In genomic region chr19:35214766-35215422, GRCh38 we compare ENCODE assay signal across 12 cellular contexts. TPM values are rescaled to one million over a fixed set of nuclear protein-coding genes. Genes with fewer than 3 reads are reported as not detected.
DNase-seq lines count a peak whose midpoint lies in the region; ATAC-seq, FAIRE-seq and TF ChIP-seq lines count a peak whose summit lies in the region.
"Had no signal": no experiment of that assay in that cellular context is flagged by ENCODE, and none has a peak within 500 bp of the region (broad histone marks: within the 10 kb centered on the region; RNA-seq: fewer than 3 reads in every experiment).

No MANE protein-coding gene starts in this region.

- no TSS peak for BruUV-seq in K562 (replicated peaks; lab: Mats Ljungman, UMichigan)

- 53% methylated on average over 7 of the region's 7 CpGs for WGBS in K562 (ENCODE audit: insufficient coverage, low coverage, missing lambda C conversion rate)
- 59 to 62% (median 60%) methylated on average over 7 of the region's 7 CpGs for WGBS in psoas muscle, 3 donors

- H3K4me2 ChIP-seq in KMS-11: peak overlapping the region; percentile 77; the same call in 1 of the 2 replicates
- no peak overlapping the region for H3K4me2 ChIP-seq in K562 (ENCODE audit: insufficient read depth, low read length)

- no peaks in the 10 kb centered on the region for H3K9me1 ChIP-seq in K562 (ENCODE audit: control insufficient read depth, insufficient read depth, low read length)

- no peaks in the 10 kb centered on the region for H3K36me3 ChIP-seq in CD4-positive, CD25-positive, alpha-beta regulatory T cell (ENCODE audit: control insufficient read depth, insufficient read depth, low read length)
- H3K36me3 ChIP-seq in KMS-11 (ENCODE audit: insufficient read depth) (no peaks in the 10 kb centered on the region), K562 (ENCODE audit: control insufficient read depth, insufficient read depth, low read length) (no peaks in the 10 kb centered on the region), psoas muscle (ENCODE audit: insufficient read depth in 1 of 2, low read depth in 1 of 2) (no peaks in the 10 kb centered on the region)

- H3K9me3 Mint-ChIP-seq in CD4-positive, CD25-positive, alpha-beta regulatory T cell: peaks cover 0 to 6% (median 3%) of the 10 kb centered on the region in 7 donors

- TF ChIP-seq CTCF in KMS-11 (conservative IDR thresholded peaks at IDR 0.05; ENCODE audit: low read depth, low read length): no peak
- TF ChIP-seq CTCF in K562 (IDR thresholded peaks at IDR 0.05 in 2 of 3, conservative IDR thresholded peaks at IDR 0.05 in 1 of 3; ENCODE audit: insufficient read depth in 2 of 3, low read depth in 1 of 3, low read length in 3 of 3): no peak
- TF ChIP-seq CTCF in psoas muscle (IDR thresholded peaks at IDR 0.05): no peak

- no peak for TF ChIP-seq RAD21 in K562 (CRISPR knock-in tag; conservative IDR thresholded peaks at IDR 0.05 in 1 of 2, IDR thresholded peaks at IDR 0.05 in 1 of 2)

- H3K27ac ChIP-seq in CD4-positive, CD25-positive, alpha-beta regulatory T cell (ENCODE audit: insufficient read depth, low read length, poor library complexity, severe bottlenecking): peak overlapping the region; percentile 96
- peak overlapping the region; percentile 88 for H3K27ac ChIP-seq in KMS-11
- H3K27ac ChIP-seq in K562 (ENCODE audit: extremely low read depth, low read depth, low read length): no peak overlapping the region
- H3K27ac ChIP-seq in psoas muscle: peak overlapping the region; percentile 62

- in situ Hi-C loops in K562 (cut with MboI): no loop called here

- H3K4me1 Mint-ChIP-seq in CD4-positive, CD25-positive, alpha-beta regulatory T cell: peaks cover 12 to 80% (median 44%) of the 10 kb centered on the region in 4 donors

- ATAC-seq in CD4-positive, CD25-positive, alpha-beta regulatory T cell (ENCODE audit: low read depth in 2 of 2): no peak
- ATAC-seq in K562: no peak
- no peak for ATAC-seq in psoas muscle
- ATAC-seq in GM18498 (IDR thresholded peaks at IDR 0.05; ENCODE audit: unreplicated experiment): no peak

- peaks cover 0 to 3% of the 10 kb centered on the region in 2 experiments for H3K9me3 ChIP-seq in CD4-positive, CD25-positive, alpha-beta regulatory T cell (ENCODE audit: control insufficient read depth in 2 of 2, low read length in 2 of 2)
- H3K9me3 ChIP-seq in K562 (replicated peaks; ENCODE audit: control insufficient read depth, insufficient read depth, low read depth, low read length) (peaks cover 16% of the 10 kb centered on the region), psoas muscle (no peaks in the 10 kb centered on the region)

- H3K36me3 Mint-ChIP-seq in CD4-positive, CD25-positive, alpha-beta regulatory T cell: no peaks in the 10 kb centered on the region

- no peak for TF ChIP-seq POLR2A in K562 (conservative IDR thresholded peaks at IDR 0.05)

- H2AFZ ChIP-seq in KMS-11 (ENCODE audit: low read depth) (no peak overlapping the region), K562 (ENCODE audit: low read depth, low read length) (no peak overlapping the region)

- POLR2A ChIA-PET in K562 (lab: Yijun Ruan, JAX): interaction anchor here (1.0 kb wide), 1 partner anchor 11 kb away, joined by 3 read pairs; no protein-coding TSS in a partner anchor

- CTCF ChIA-PET in K562 (lab: Yijun Ruan, JAX; ENCODE audit: low intra/inter-chr PET ratio): no interaction called here

- H3K4me3 ChIP-seq in CD4-positive, CD25-positive, alpha-beta regulatory T cell (ENCODE audit: low read depth, low read length): no peak overlapping the region
- H3K4me3 ChIP-seq in KMS-11 (IDR thresholded peaks at IDR 0.05; ENCODE audit: insufficient read depth, low read depth, low read length) (no peak overlapping the region), K562 (no peak overlapping the region), psoas muscle (no peak overlapping the region)

- no peaks in the 10 kb centered on the region for H3K27me3 ChIP-seq in CD4-positive, CD25-positive, alpha-beta regulatory T cell (ENCODE audit: control insufficient read depth, insufficient read depth, low read length)
- H3K27me3 ChIP-seq in KMS-11 (ENCODE audit: insufficient read depth, low read depth): no peaks in the 10 kb centered on the region
- H3K27me3 ChIP-seq in K562 (ENCODE audit: control insufficient read depth in 2 of 2, insufficient read depth in 2 of 2, low read length in 2 of 2): no peaks in the 10 kb centered on the region
- no peaks in the 10 kb centered on the region for H3K27me3 ChIP-seq in psoas muscle (ENCODE audit: insufficient read depth in 3 of 3, low read length in 2 of 3)

- no peak for FAIRE-seq in K562 (lab: Jason Lieb, UNC)

- H3K27me3 Mint-ChIP-seq in CD4-positive, CD25-positive, alpha-beta regulatory T cell: peaks cover 8% of the 10 kb centered on the region

- intact Hi-C loops in K562 (cut with micrococcal nuclease) (no loop called here), psoas muscle (cut with DNase I) (no loop called here)

- TF ChIP-seq EP300 in K562 (IDR thresholded peaks at IDR 0.05; ENCODE audit: low read length): no peak

- DNase-seq in CD4-positive, CD25-positive, alpha-beta regulatory T cell: no peak
- DNase-seq in K562 (ENCODE audit: extremely low read depth in 1 of 4, low spot score in 3 of 4): no peak
- no peak for DNase-seq in psoas muscle
- DNase-seq in pons (ENCODE audit: low spot score): no peak
- no peak for DNase-seq in NCI-H345 treated with DMSO at 0.1 percent for 48 hours (lab: John Stamatoyannopoulos, UW; ENCODE audit: unreplicated experiment)
- DNase-seq: mesendoderm, NCI-H146, NCI-H526 had no signal

- H3K4me1 ChIP-seq in CD4-positive, CD25-positive, alpha-beta regulatory T cell (ENCODE audit: control insufficient read depth, insufficient read depth, low read length, poor library complexity, severe bottlenecking): peaks cover 54% of the 10 kb centered on the region
- H3K4me1 ChIP-seq in KMS-11 (ENCODE audit: low read depth, poor library complexity, severe bottlenecking) (peaks cover 73% of the 10 kb centered on the region), K562 (replicated peaks in 1 of 2; ENCODE audit: control insufficient read depth in 2 of 2, insufficient read depth in 2 of 2, low read length in 2 of 2) (peaks cover 18% of the 10 kb centered on the region in 2 experiments), psoas muscle (peaks cover 20% of the 10 kb centered on the region)

- H3K9ac ChIP-seq in KMS-11 (no peak overlapping the region), K562 (ENCODE audit: insufficient read depth in 1 of 2, low read depth in 2 of 2, low read length in 2 of 2) (no peak overlapping the region)

- peak overlapping the region; percentile 100 for H3K27ac Mint-ChIP-seq in CD4-positive, CD25-positive, alpha-beta regulatory T cell

- H3K79me2 ChIP-seq in KMS-11 (ENCODE audit: insufficient read depth, low read depth) (no peaks in the 10 kb centered on the region), K562 (ENCODE audit: control insufficient read depth, insufficient read depth, low read length) (no peaks in the 10 kb centered on the region)

- peak overlapping the region in 1 of 4 donors; percentile 31 for H3K4me3 Mint-ChIP-seq in CD4-positive, CD25-positive, alpha-beta regulatory T cell

- no peaks in the 10 kb centered on the region for H4K20me1 ChIP-seq in KMS-11 (ENCODE audit: insufficient read depth)
- no peaks in the 10 kb centered on the region for H4K20me1 ChIP-seq in K562 (replicated peaks; ENCODE audit: control insufficient read depth, insufficient read depth, low read length)

RNA-seq across cellular contexts. Expression of gene FAM187B, which starts 13.6 kb away (rescaled TPM):
- total RNA-seq in CD4-positive, CD25-positive, alpha-beta regulatory T cell: not detected
- not detected for polyA plus RNA-seq in CD4-positive, CD25-positive, alpha-beta regulatory T cell
- 0.25 TPM in 1 of 2 replicates, not detected in the other for total RNA-seq in K562 (2011; cell fraction: chromatin; rRNA removed; ENCODE audit: low replicate concordance)
- not detected in 2 replicates for total RNA-seq in K562 (2011; cell fraction: nucleolus; rRNA removed)
- total RNA-seq in K562 (2011; cell fraction: nucleoplasm; rRNA removed): not detected in 2 replicates
- total RNA-seq in K562 (2014; rRNA removed): 0.09 TPM in 1 of 2 replicates, not detected in the other
- not detected in 2 replicates for total RNA-seq in K562 (2014; rRNA removed; fragmentation: Illumina TruSeq; extraction: Trizol)
- not detected in 2 replicates for total RNA-seq in K562 (2015; rRNA removed; fragmentation: Illumina TruSeq; extraction: Trizol)
- total RNA-seq in K562 (2021): not detected in 2 replicates
- polyA plus RNA-seq in K562 (2011; rRNA removed): not detected in 2 replicates
- 0.07 TPM in 1 of 2 replicates, not detected in the other for polyA plus RNA-seq in K562 (2011; cell fraction: cytosol; rRNA removed)
- polyA plus RNA-seq in K562 (2011; cell fraction: nucleus; rRNA removed): 0.10 TPM in 1 of 2 replicates, not detected in the other
- not detected in 2 replicates for polyA plus RNA-seq in K562 (2012)
- not detected in 2 replicates for polyA plus RNA-seq in K562 (2014; fragmentation: Illumina TruSeq; extraction: Trizol)
- under 1 TPM in 1 of 2 experiments, not detected in 1; 0.04 TPM for polyA plus RNA-seq in K562 (2014; fragmentation: Nextera tagmentation; extraction: Ambion mirVana)
- not detected in 2 replicates for polyA plus RNA-seq in K562 (2014; rRNA removed)
- not detected in 2 replicates for polyA minus RNA-seq in K562 (2011; rRNA and poly(A)+ RNA removed)
- polyA minus RNA-seq in K562 (2011; cell fraction: cytosol; rRNA and poly(A)+ RNA removed): not detected in 2 replicates
- polyA minus RNA-seq in K562 (2011; cell fraction: nucleus; rRNA and poly(A)+ RNA removed): not detected in 2 replicates
- total RNA-seq in psoas muscle: not detected
- polyA plus RNA-seq in psoas muscle: under 1 TPM in 1 of 3 donors, not detected in 2; 0.03 TPM
- total RNA-seq: fibroblast of villous mesenchyme, osteocyte had no signal

RNA-seq across cellular contexts. Expression of gene LSR, which starts 33.9 kb away (rescaled TPM):
- 28.1 TPM for total RNA-seq in CD4-positive, CD25-positive, alpha-beta regulatory T cell
- 10 to 100 TPM; 47.8 to 66.1 (median 53.7) TPM for polyA plus RNA-seq in CD4-positive, CD25-positive, alpha-beta regulatory T cell
- 30.2 and 123 TPM in 2 replicates for total RNA-seq in K562 (2011; cell fraction: chromatin; rRNA removed; ENCODE audit: low replicate concordance)
- total RNA-seq in K562 (2011; cell fraction: nucleolus; rRNA removed): 223 and 260 TPM in 2 replicates
- total RNA-seq in K562 (2011; cell fraction: nucleoplasm; rRNA removed): 130 and 145 TPM in 2 replicates
- 65.1 and 111 TPM in 2 replicates for total RNA-seq in K562 (2014; rRNA removed)
- 10.1 and 11.3 TPM in 2 replicates for total RNA-seq in K562 (2014; rRNA removed; fragmentation: Illumina TruSeq; extraction: Trizol)
- 29.4 and 32.3 TPM in 2 replicates for total RNA-seq in K562 (2015; rRNA removed; fragmentation: Illumina TruSeq; extraction: Trizol)
- 83.3 and 87.9 TPM in 2 replicates for total RNA-seq in K562 (2021)
- polyA plus RNA-seq in K562 (2011; rRNA removed): 19.6 and 42.8 TPM in 2 replicates
- 24.5 and 85.7 TPM in 2 replicates for polyA plus RNA-seq in K562 (2011; cell fraction: cytosol; rRNA removed)
- polyA plus RNA-seq in K562 (2011; cell fraction: nucleus; rRNA removed): 44.0 and 102 TPM in 2 replicates
- 77.8 and 93.6 TPM in 2 replicates for polyA plus RNA-seq in K562 (2012)
- polyA plus RNA-seq in K562 (2014; fragmentation: Illumina TruSeq; extraction: Trizol): 28.0 and 61.6 TPM in 2 replicates
- under 1 TPM; 0.44 to 0.66 TPM for polyA plus RNA-seq in K562 (2014; fragmentation: Nextera tagmentation; extraction: Ambion mirVana)
- polyA plus RNA-seq in K562 (2014; rRNA removed): 39.4 and 47.4 TPM in 2 replicates
- 9.4 and 16.2 TPM in 2 replicates for polyA minus RNA-seq in K562 (2011; rRNA and poly(A)+ RNA removed)
- 87.6 and 93.3 TPM in 2 replicates for polyA minus RNA-seq in K562 (2011; cell fraction: cytosol; rRNA and poly(A)+ RNA removed)
- polyA minus RNA-seq in K562 (2011; cell fraction: nucleus; rRNA and poly(A)+ RNA removed): 61.4 and 69.4 TPM in 2 replicates
- 1 to 10 TPM; 1.8 to 5.2 (median 2.7) TPM for total RNA-seq in psoas muscle
- polyA plus RNA-seq in psoas muscle: 1 to 10 TPM; 1.7 to 4.4 (median 2.4) TPM

RNA-seq across cellular contexts. Expression of gene USF2, which starts 53.9 kb away (rescaled TPM):
- 277 TPM for total RNA-seq in CD4-positive, CD25-positive, alpha-beta regulatory T cell
- polyA plus RNA-seq in CD4-positive, CD25-positive, alpha-beta regulatory T cell: 10 to 100 TPM in 1 of 4 donors, 1 to 10 TPM in 3; 5.9 to 10.1 (median 6.8) TPM
- total RNA-seq in K562 (2011; cell fraction: chromatin; rRNA removed; ENCODE audit: low replicate concordance): 42.6 and 101 TPM in 2 replicates
- total RNA-seq in K562 (2011; cell fraction: nucleolus; rRNA removed): 81.1 and 82.5 TPM in 2 replicates
- total RNA-seq in K562 (2011; cell fraction: nucleoplasm; rRNA removed): 54.4 and 62.0 TPM in 2 replicates
- total RNA-seq in K562 (2014; rRNA removed): 79.6 and 92.0 TPM in 2 replicates
- 27.8 and 31.1 TPM in 2 replicates for total RNA-seq in K562 (2014; rRNA removed; fragmentation: Illumina TruSeq; extraction: Trizol)
- total RNA-seq in K562 (2015; rRNA removed; fragmentation: Illumina TruSeq; extraction: Trizol): 41.3 and 44.8 TPM in 2 replicates
- total RNA-seq in K562 (2021): 79.6 and 85.1 TPM in 2 replicates
- polyA plus RNA-seq in K562 (2011; rRNA removed): 62.5 and 69.2 TPM in 2 replicates
- polyA plus RNA-seq in K562 (2011; cell fraction: cytosol; rRNA removed): 53.9 and 98.4 TPM in 2 replicates
- polyA plus RNA-seq in K562 (2011; cell fraction: nucleus; rRNA removed): 102 and 108 TPM in 2 replicates
- 81.4 and 98.5 TPM in 2 replicates for polyA plus RNA-seq in K562 (2012)
- 57.2 and 58.4 TPM in 2 replicates for polyA plus RNA-seq in K562 (2014; fragmentation: Illumina TruSeq; extraction: Trizol)
- polyA plus RNA-seq in K562 (2014; fragmentation: Nextera tagmentation; extraction: Ambion mirVana): under 1 TPM; 0.27 to 0.34 TPM
- polyA plus RNA-seq in K562 (2014; rRNA removed): 78.0 and 93.7 TPM in 2 replicates
- 31.5 and 39.4 TPM in 2 replicates for polyA minus RNA-seq in K562 (2011; rRNA and poly(A)+ RNA removed)
- polyA minus RNA-seq in K562 (2011; cell fraction: cytosol; rRNA and poly(A)+ RNA removed): 28.5 and 53.2 TPM in 2 replicates
- polyA minus RNA-seq in K562 (2011; cell fraction: nucleus; rRNA and poly(A)+ RNA removed): 21.7 and 31.3 TPM in 2 replicates
- 100 to 1,000 TPM; 141 to 196 (median 188) TPM for total RNA-seq in psoas muscle
- 100 to 1,000 TPM in 2 of 3 donors, 10 to 100 TPM in 1; 94.4 to 179 (median 142) TPM for polyA plus RNA-seq in psoas muscle
